Comparison of ENCODE assay signal across 17 cellular contexts in the genomic region with DNA sequence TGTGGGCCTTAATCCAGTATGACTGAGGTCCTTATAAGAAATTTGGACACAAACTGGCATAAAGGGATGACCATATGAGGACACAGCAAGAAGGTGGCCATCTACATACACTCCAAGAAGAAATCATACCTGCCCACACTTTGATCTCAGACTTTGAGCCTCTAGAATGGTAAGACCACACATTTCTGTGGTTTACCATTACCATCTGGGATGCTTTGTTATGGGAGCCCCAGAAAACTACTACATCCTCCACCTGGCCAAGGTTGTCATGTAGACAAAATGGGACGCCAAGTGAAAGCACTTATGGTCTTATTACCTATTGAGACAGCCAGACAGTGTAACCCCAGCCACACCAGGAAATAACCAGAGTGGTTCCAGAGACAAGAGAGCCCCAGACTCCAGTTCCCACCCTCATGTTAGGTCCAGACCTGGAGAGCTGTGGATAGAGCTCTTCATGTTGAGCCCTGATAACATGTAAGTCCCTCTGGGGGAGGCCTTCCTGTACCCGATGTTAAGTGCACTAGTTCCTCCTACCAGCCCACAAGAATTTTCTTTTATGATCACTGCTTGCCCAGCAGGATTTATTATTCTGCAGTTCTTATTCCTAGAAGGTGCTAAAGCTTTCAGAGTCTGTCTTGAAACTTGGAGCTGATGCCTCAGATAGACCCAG.
"Had no signal": no experiment of that assay in that cellular context is flagged by ENCODE, and none has a peak within 500 bp of the region (broad histone marks: within the 10 kb centered on the region; RNA-seq: fewer than 3 reads in every experiment).

No MANE protein-coding gene starts in this region.

- H3K9me3 ChIP-seq: left ventricle myocardium inferior, lower lobe of right lung, stomach had no signal

- H3K27ac ChIP-seq: foreskin keratinocyte, left ventricle myocardium inferior, lower lobe of right lung, sigmoid colon, skin epidermis, stomach had no signal

- ATAC-seq: foreskin keratinocyte; left cardiac atrium; lower lobe of right lung; natural killer cell; stimulated activated naive B cell treated with anti-CD40 and anti-IgM and Interleukin-4, amounts not matched to agents 10 μg/mL and 1 μg/mL and 100 μg/mL, for 72 hours had no signal

- DNase-seq: effector CD4-positive, alpha-beta T cell; endodermal cell; erythroblast; foreskin keratinocyte; immature natural killer cell; left cardiac atrium; left ventricle myocardium inferior; lower lobe of right lung; natural killer cell; posterior cingulate gyrus; sigmoid colon; stimulated activated CD4-positive, alpha-beta T cell treated with anti-CD3 and anti-CD28 coated beads, Interleukin-2, amount 100 ng/mL, for 24 hours; stimulated activated CD4-positive, alpha-beta T cell treated with anti-CD3 and anti-CD28 coated beads, Interleukin-4, amount 100 ng/mL, for 4 hours; stimulated activated naive B cell treated with anti-CD40 and anti-IgM and Interleukin-4, amounts not matched to agents 10 μg/mL and 1 μg/mL and 100 μg/mL, for 72 hours; stomach; substantia nigra had no signal

- H3K36me3 ChIP-seq: left ventricle myocardium inferior, lower lobe of right lung, sigmoid colon, stomach had no signal

- H3K4me3 ChIP-seq: left ventricle myocardium inferior, lower lobe of right lung, sigmoid colon, skin epidermis, stomach had no signal
